ENCODE assay signal across 8 cellular contexts in genomic region chr3:32045091-32045964, GRCh38.
A peak's percentile ranks its signal among the peaks of the same experiment; 100 is the strongest.
DNase-seq lines count a peak whose midpoint lies in the region; ATAC-seq and TF ChIP-seq lines count a peak whose summit lies in the region.

No MANE protein-coding gene starts in this region.

- no peak overlapping the region for H3K4me2 ChIP-seq in mesenchymal stem cell (ENCODE audit: low read length, poor library complexity, severe bottlenecking)

- H3K4me3 Mint-ChIP-seq in chondrocyte (ENCODE audit: unreplicated experiment) = peak overlapping the region; percentile 40
- no peak overlapping the region for H3K4me3 Mint-ChIP-seq in activated naive CD8-positive, alpha-beta T cell treated with anti-CD3 and anti-CD28 coated beads, Interleukin-2, amount 50 U/mL, for 24 hours

- peak overlapping the region; percentile 83 for H3K27ac Mint-ChIP-seq in chondrocyte (ENCODE audit: unreplicated experiment)
- no peak overlapping the region for H3K27ac Mint-ChIP-seq in activated naive CD8-positive, alpha-beta T cell treated with anti-CD3 and anti-CD28 coated beads, Interleukin-2, amount 50 U/mL, for 24 hours

- no peak overlapping the region for H2BK120ac ChIP-seq in mesenchymal stem cell (ENCODE audit: low read depth, low read length)

- peak overlapping the region; percentile 47 for H3K9ac ChIP-seq in mesenchymal stem cell (ENCODE audit: low read length)

- H2BK15ac ChIP-seq in mesenchymal stem cell (ENCODE audit: low read depth, poor library complexity, severe bottlenecking) = no peak overlapping the region

- H2AK5ac ChIP-seq in mesenchymal stem cell (ENCODE audit: low read length, severe bottlenecking) = no peak overlapping the region

- peak overlapping the region in 1 of 2 experiments; percentile 54 for H3K4me3 ChIP-seq in mesenchymal stem cell (ENCODE audit: insufficient read depth in 1 of 2, low read depth in 1 of 2, low read length in 2 of 2)

- no peaks in the 10 kb centered on the region for H3K4me1 ChIP-seq in mesenchymal stem cell (ENCODE audit: control insufficient read depth, insufficient read depth, low read depth, low read length)

- H3K36me3 Mint-ChIP-seq in chondrocyte (ENCODE audit: low read depth) = peaks cover 5% of the 10 kb centered on the region
- peaks cover 9% of the 10 kb centered on the region for H3K36me3 Mint-ChIP-seq in activated naive CD8-positive, alpha-beta T cell treated with anti-CD3 and anti-CD28 coated beads, Interleukin-2, amount 50 U/mL, for 24 hours (ENCODE audit: low read depth)

- no peak overlapping the region for H3K27ac ChIP-seq in mesenchymal stem cell (ENCODE audit: low read length, poor library complexity, severe bottlenecking)

- 41% methylated on average over 3 of the region's 5 CpGs for WGBS in mesenchymal stem cell

- peak; percentile 27 for TF ChIP-seq CTCF in chondrocyte (IDR thresholded peaks at IDR 0.05)

- H3K27me3 ChIP-seq in mesenchymal stem cell (ENCODE audit: control insufficient read depth in 1 of 2, insufficient read depth in 1 of 2, low read length in 2 of 2) = no peaks in the 10 kb centered on the region

- no peak for ATAC-seq in GM18870 (IDR thresholded peaks at IDR 0.05; ENCODE audit: unreplicated experiment)
- no peak for ATAC-seq in activated naive CD8-positive, alpha-beta T cell treated with anti-CD3 and anti-CD28 coated beads, Interleukin-2, amount 50 U/mL, for 24 hours

- H3K27me3 Mint-ChIP-seq in chondrocyte (ENCODE audit: low read depth) = no peaks in the 10 kb centered on the region
- H3K27me3 Mint-ChIP-seq in activated naive CD8-positive, alpha-beta T cell treated with anti-CD3 and anti-CD28 coated beads, Interleukin-2, amount 50 U/mL, for 24 hours = no peaks in the 10 kb centered on the region

- H3K9me3 ChIP-seq in mesenchymal stem cell (ENCODE audit: control insufficient read depth, low read length) = peaks cover 14% of the 10 kb centered on the region

- no peaks in the 10 kb centered on the region for H3K36me3 ChIP-seq in mesenchymal stem cell (ENCODE audit: control insufficient read depth in 1 of 2, insufficient read depth in 2 of 2, low read depth in 1 of 2, low read length in 2 of 2)

- DNase-seq in AG08396 (ENCODE audit: low spot score) = peak; percentile 23
- DNase-seq in NCI-H2029 (lab: John Stamatoyannopoulos, UW) = peak; percentile 60
- no peak for DNase-seq in chondrocyte (ENCODE audit: low spot score)
- peak; percentile 70 for DNase-seq in mesenchymal stem cell
- DNase-seq in stimulated activated CD4-positive, alpha-beta T cell treated with anti-CD3 and anti-CD28 coated beads, Interleukin-4, amount 100 ng/mL, for 1 hour = no peak
- DNase-seq in activated naive CD8-positive, alpha-beta T cell treated with anti-CD3 and anti-CD28 coated beads, Interleukin-2, amount 50 U/mL, for 24 hours = no peak
- DNase-seq in activated naive CD4-positive, alpha-beta T cell treated with Interleukin-2 at 50 U/mL for 16 hours = no peak

- no peak overlapping the region for H3K18ac ChIP-seq in mesenchymal stem cell (ENCODE audit: low read depth in 1 of 2, low read length in 2 of 2)

- no peak overlapping the region for H3K14ac ChIP-seq in mesenchymal stem cell (ENCODE audit: low read length in 2 of 2)

- H3K23ac ChIP-seq in mesenchymal stem cell (ENCODE audit: low read length in 2 of 2) = no peak overlapping the region

- H3K79me1 ChIP-seq in mesenchymal stem cell (replicated peaks; ENCODE audit: low read length, poor library complexity, severe bottlenecking) = no peaks in the 10 kb centered on the region

- H2BK12ac ChIP-seq in mesenchymal stem cell (ENCODE audit: low read length in 2 of 2) = no peak overlapping the region

- no peak overlapping the region for H2AFZ ChIP-seq in mesenchymal stem cell (ENCODE audit: low read depth, low read length)

- peaks cover 14% of the 10 kb centered on the region for H3K4me1 Mint-ChIP-seq in chondrocyte (ENCODE audit: low read depth)
- H3K4me1 Mint-ChIP-seq in activated naive CD8-positive, alpha-beta T cell treated with anti-CD3 and anti-CD28 coated beads, Interleukin-2, amount 50 U/mL, for 24 hours = no peaks in the 10 kb centered on the region

- H4K91ac ChIP-seq in mesenchymal stem cell (ENCODE audit: low read length) = no peak overlapping the region

- no peak overlapping the region for H3K4ac ChIP-seq in mesenchymal stem cell (ENCODE audit: low read depth in 1 of 2, low read length in 2 of 2)

- no peak overlapping the region for H2BK5ac ChIP-seq in mesenchymal stem cell (ENCODE audit: low read depth, low read length, poor library complexity, severe bottlenecking)

- H4K8ac ChIP-seq in mesenchymal stem cell (ENCODE audit: low read length) = no peak overlapping the region

- H3K9me3 Mint-ChIP-seq in chondrocyte (ENCODE audit: low read depth) = peaks cover 14% of the 10 kb centered on the region
- peaks cover 20% of the 10 kb centered on the region for H3K9me3 Mint-ChIP-seq in activated naive CD8-positive, alpha-beta T cell treated with anti-CD3 and anti-CD28 coated beads, Interleukin-2, amount 50 U/mL, for 24 hours

Comparison
In these comparisons a context has a peak if more than half of its experiments do, and no peak if none do; other contexts are left out.
1. DNase-seq: peak in AG08396 (single experiment), NCI-H2029 (single experiment) and mesenchymal stem cell (single experiment); none in chondrocyte (single experiment), stimulated activated CD4-positive, alpha-beta T cell treated with anti-CD3 and anti-CD28 coated beads, Interleukin-4, amount 100 ng/mL, for 1 hour (single experiment), activated naive CD8-positive, alpha-beta T cell treated with anti-CD3 and anti-CD28 coated beads, Interleukin-2, amount 50 U/mL, for 24 hours (single experiment) and activated naive CD4-positive, alpha-beta T cell treated with Interleukin-2 at 50 U/mL for 16 hours (single experiment).